ENCODE assay signal across 12 cellular contexts in the genomic region with DNA sequence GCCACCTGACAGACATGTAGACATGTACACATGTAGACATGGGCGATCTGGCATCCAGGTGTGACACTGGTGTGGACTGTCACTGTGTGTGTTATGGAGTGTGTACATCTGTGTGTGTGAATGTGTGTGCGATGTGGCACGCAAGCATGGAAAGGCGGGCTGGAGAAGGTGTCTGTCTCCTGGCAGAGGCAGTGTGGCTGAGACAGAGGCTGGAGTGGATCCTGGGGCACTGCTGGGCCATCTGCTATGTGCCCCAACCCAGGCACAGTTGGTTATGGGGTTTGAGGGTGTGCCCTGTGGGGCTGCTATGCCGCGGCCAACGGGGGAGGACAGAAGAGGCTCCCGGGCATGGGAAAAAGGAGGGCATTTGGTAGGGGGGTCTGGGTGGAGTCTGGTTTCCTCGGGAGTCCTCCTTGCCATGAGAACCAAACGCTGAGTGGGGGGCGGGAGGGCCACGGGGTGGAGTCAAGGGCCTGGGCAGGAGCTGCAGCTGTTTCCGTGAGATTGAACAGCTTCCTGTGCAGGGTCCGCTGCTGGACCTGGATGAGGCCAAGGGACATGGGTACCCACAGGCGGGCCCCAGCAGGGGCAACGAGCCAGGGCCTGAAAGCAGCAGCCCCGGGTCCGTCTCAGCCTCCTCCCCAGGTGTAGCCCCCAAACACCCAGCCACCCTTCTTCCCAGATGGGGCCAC. TPM values are rescaled to one million over a fixed set of nuclear protein-coding genes. Genes with fewer than 3 reads are reported as not detected.
A peak's percentile ranks its signal among the peaks of the same experiment; 100 is the strongest.
DNase-seq lines count a peak whose midpoint lies in the region; ATAC-seq and TF ChIP-seq lines count a peak whose summit lies in the region.
"Had no signal": no experiment of that assay in that cellular context is flagged by ENCODE, and none has a peak within 500 bp of the region (broad histone marks: within the 10 kb centered on the region; RNA-seq: fewer than 3 reads in every experiment).

No MANE protein-coding gene starts in this region.

- no peaks in the 10 kb centered on the region for H3K36me3 ChIP-seq in spleen

- peak overlapping the region in 5 of 8 donors; percentile 39 to 78 (median 53) for H3K27ac ChIP-seq in spleen
- H3K27ac ChIP-seq: foreskin keratinocyte had no signal

- no peaks in the 10 kb centered on the region for H3K9me3 ChIP-seq in spleen

- WGBS in lower leg skin, 2 donors: 37 to 47% methylated on average over 18 of the region's 18 CpGs
- 4 to 9% (median 5%) methylated on average over 18 of the region's 18 CpGs for WGBS in spleen, 5 donors

- peaks cover 0 to 71% (median 25%) of the 10 kb centered on the region in 7 donors for H3K27me3 ChIP-seq in spleen (replicated peaks in 1 of 7)

- intact Hi-C loops in lower leg skin (cut with DNase I; ENCODE audit: low total_unique reads): loop anchor here (5.0 kb wide), 1 partner anchor 162 kb away; no protein-coding TSS in a partner anchor
- intact Hi-C loops in spleen (cut with DNase I; ENCODE audit: low total_unique reads): loop anchor here (5.0 kb wide), 1 partner anchor 162 kb away; no protein-coding TSS in a partner anchor

- TF ChIP-seq POLR2A in lower leg skin (IDR thresholded peaks at IDR 0.05) (no peak), spleen (IDR thresholded peaks at IDR 0.05) (no peak)

- DNase-seq in GDM1 (lab: John Stamatoyannopoulos, UW): peak; percentile 13
- peak; percentile 50 for DNase-seq in cerebellar cortex (ENCODE audit: low spot score)
- DNase-seq in lower leg skin (ENCODE audit: low spot score in 2 of 2): no peak
- DNase-seq in spleen: no peak
- DNase-seq in NCI-H345 (lab: John Stamatoyannopoulos, UW): no peak
- DNase-seq in stimulated activated naive CD8-positive, alpha-beta T cell treated with anti-CD3 and anti-CD28 coated beads, Interleukin-15, Interleukin-2, amounts not matched to agents 100 U/mL and 50 U/mL, for 24 hours: no peak
- DNase-seq: activated CD8-positive, alpha-beta memory T cell treated with anti-CD3 and anti-CD28 coated beads, Interleukin-2, amount 50 U/mL, for 4 hours; CD4-positive, alpha-beta T cell; foreskin keratinocyte; MM.1S had no signal

- no peak for ATAC-seq in HG02623 (IDR thresholded peaks at IDR 0.05; ENCODE audit: unreplicated experiment)
- no peak for ATAC-seq in GM21423 (IDR thresholded peaks at IDR 0.05; ENCODE audit: unreplicated experiment)
- no peak for ATAC-seq in stimulated activated naive CD8-positive, alpha-beta T cell treated with anti-CD3 and anti-CD28 coated beads, Interleukin-15, Interleukin-2, amounts not matched to agents 100 U/mL and 50 U/mL, for 24 hours
- ATAC-seq: foreskin keratinocyte had no signal

- peaks cover 11 to 85% (median 49%) of the 10 kb centered on the region in 6 donors for H3K4me1 ChIP-seq in spleen
- H3K4me1 ChIP-seq: foreskin keratinocyte had no signal

- H3K4me3 ChIP-seq in lower leg skin (ENCODE audit: low read depth, poor library complexity, severe bottlenecking) (peak overlapping the region; percentile 39), spleen (peak overlapping the region; percentile 34 to 64 (median 45))

- no peak for TF ChIP-seq CTCF in lower leg skin (IDR thresholded peaks at IDR 0.05)
- no peak for TF ChIP-seq CTCF in spleen (IDR thresholded peaks at IDR 0.05 in 8 of 11, conservative IDR thresholded peaks at IDR 0.05 in 3 of 11)

RNA-seq across cellular contexts. Expression of gene ELN, which starts 1.3 kb away (rescaled TPM):
- total RNA-seq in lower leg skin (10 to 100 TPM in 3 of 4 donors, 1 to 10 TPM in 1; 5.6 to 96.2 (median 32.4) TPM), spleen (10 to 100 TPM; 11.7 to 94.7 (median 38.6) TPM)
- 10 to 100 TPM; 11.1 to 65.9 (median 24.7) TPM for polyA plus RNA-seq in spleen
- total RNA-seq: CD4-positive, alpha-beta T cell; foreskin keratinocyte had no signal
- polyA plus RNA-seq: foreskin keratinocyte had no signal

RNA-seq across cellular contexts. Expression of gene LIMK1, which starts 54.4 kb away (rescaled TPM):
- total RNA-seq in lower leg skin (10 to 100 TPM in 3 of 4 donors, 1 to 10 TPM in 1; 7.7 to 19.5 (median 14.6) TPM), spleen (10 to 100 TPM; 33.1 to 45.8 (median 41.0) TPM)
- 10 to 100 TPM; 15.2 to 24.6 (median 15.2) TPM for polyA plus RNA-seq in spleen

Comparison
In these comparisons a context has a peak if more than half of its experiments do, and no peak if none do; other contexts are left out.
1. DNase-seq: peak in GDM1 (single experiment) and cerebellar cortex (single experiment); none in lower leg skin (0 of 2), spleen (single experiment), NCI-H345 (single experiment) and stimulated activated naive CD8-positive, alpha-beta T cell treated with anti-CD3 and anti-CD28 coated beads, Interleukin-15, Interleukin-2, amounts not matched to agents 100 U/mL and 50 U/mL, for 24 hours (single experiment).